Comparison of ENCODE assay signal across 1 cellular context in genomic region chr21:46540087-46540710, GRCh38.
TF ChIP-seq lines count a peak whose summit lies in the region.

No MANE protein-coding gene starts in this region.

TF ChIP-seq in K562, 482 proteins besides CTCF, POLR2A, EP300 and RAD21 (continued from another document):
- TF ChIP-seq MYBL2 (IDR thresholded peaks at IDR 0.05; ENCODE audit: low read depth), result no peak
- no peak for TF ChIP-seq MYBL2 (CRISPR knock-in tag; IDR thresholded peaks at IDR 0.05; ENCODE audit: borderline replicate concordance)
- TF ChIP-seq ZNF668 (CRISPR knock-in tag; IDR thresholded peaks at IDR 0.05), result no peak
- no peak for TF ChIP-seq ZNF316 (IDR thresholded peaks at IDR 0.05)
- no peak for TF ChIP-seq ZNF764 (CRISPR knock-in tag; IDR thresholded peaks at IDR 0.05; ENCODE audit: low read depth)
- TF ChIP-seq GTF2A2 (tag; IDR thresholded peaks at IDR 0.05), result no peak
- TF ChIP-seq TFE3 (CRISPR knock-in tag; IDR thresholded peaks at IDR 0.05), result no peak
- TF ChIP-seq HDAC6 (IDR thresholded peaks at IDR 0.05; ENCODE audit: low read depth, low read length), result no peak
- TF ChIP-seq ZBTB40 (IDR thresholded peaks at IDR 0.05), result no peak
- no peak for TF ChIP-seq ZBTB40 (CRISPR knock-in tag; IDR thresholded peaks at IDR 0.05)
- no peak for TF ChIP-seq SP2 (IDR thresholded peaks at IDR 0.05; ENCODE audit: extremely low read depth, low read depth, low read length, poor library complexity, severe bottlenecking)
- no peak for TF ChIP-seq ILF3 (IDR thresholded peaks at IDR 0.05; ENCODE audit: borderline replicate concordance)
- no peak for TF ChIP-seq ZNF3 (CRISPR knock-in tag; IDR thresholded peaks at IDR 0.05)
- TF ChIP-seq, protein P1, sequence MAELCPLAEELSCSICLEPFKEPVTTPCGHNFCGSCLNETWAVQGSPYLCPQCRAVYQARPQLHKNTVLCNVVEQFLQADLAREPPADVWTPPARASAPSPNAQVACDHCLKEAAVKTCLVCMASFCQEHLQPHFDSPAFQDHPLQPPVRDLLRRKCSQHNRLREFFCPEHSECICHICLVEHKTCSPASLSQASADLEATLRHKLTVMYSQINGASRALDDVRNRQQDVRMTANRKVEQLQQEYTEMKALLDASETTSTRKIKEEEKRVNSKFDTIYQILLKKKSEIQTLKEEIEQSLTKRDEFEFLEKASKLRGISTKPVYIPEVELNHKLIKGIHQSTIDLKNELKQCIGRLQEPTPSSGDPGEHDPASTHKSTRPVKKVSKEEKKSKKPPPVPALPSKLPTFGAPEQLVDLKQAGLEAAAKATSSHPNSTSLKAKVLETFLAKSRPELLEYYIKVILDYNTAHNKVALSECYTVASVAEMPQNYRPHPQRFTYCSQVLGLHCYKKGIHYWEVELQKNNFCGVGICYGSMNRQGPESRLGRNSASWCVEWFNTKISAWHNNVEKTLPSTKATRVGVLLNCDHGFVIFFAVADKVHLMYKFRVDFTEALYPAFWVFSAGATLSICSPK (IDR thresholded peaks at IDR 0.05; ENCODE audit: borderline replicate concordance), result no peak
- TF ChIP-seq HNRNPK (IDR thresholded peaks at IDR 0.05; ENCODE audit: low read depth, low read length, poor library complexity, severe bottlenecking), result no peak
- TF ChIP-seq KDM1A (IDR thresholded peaks at IDR 0.05), result no peak
- no peak for TF ChIP-seq ID3 (CRISPR knock-in tag; IDR thresholded peaks at IDR 0.05)
- TF ChIP-seq ID3 (tag; IDR thresholded peaks at IDR 0.05), result no peak
- TF ChIP-seq ZNF347 (CRISPR knock-in tag; IDR thresholded peaks at IDR 0.05; ENCODE audit: low read depth), result no peak
- no peak for TF ChIP-seq MCM5 (IDR thresholded peaks at IDR 0.05; ENCODE audit: low read depth)
- no peak for TF ChIP-seq PTBP1 (IDR thresholded peaks at IDR 0.05; ENCODE audit: low read depth, low read length)
- no peak for TF ChIP-seq NR4A1 (CRISPR knock-in tag; IDR thresholded peaks at IDR 0.05)
- TF ChIP-seq NR4A1 (tag; IDR thresholded peaks at IDR 0.05), result no peak
